Comparison of ENCODE assay signal across 25 cellular contexts in the genomic region with DNA sequence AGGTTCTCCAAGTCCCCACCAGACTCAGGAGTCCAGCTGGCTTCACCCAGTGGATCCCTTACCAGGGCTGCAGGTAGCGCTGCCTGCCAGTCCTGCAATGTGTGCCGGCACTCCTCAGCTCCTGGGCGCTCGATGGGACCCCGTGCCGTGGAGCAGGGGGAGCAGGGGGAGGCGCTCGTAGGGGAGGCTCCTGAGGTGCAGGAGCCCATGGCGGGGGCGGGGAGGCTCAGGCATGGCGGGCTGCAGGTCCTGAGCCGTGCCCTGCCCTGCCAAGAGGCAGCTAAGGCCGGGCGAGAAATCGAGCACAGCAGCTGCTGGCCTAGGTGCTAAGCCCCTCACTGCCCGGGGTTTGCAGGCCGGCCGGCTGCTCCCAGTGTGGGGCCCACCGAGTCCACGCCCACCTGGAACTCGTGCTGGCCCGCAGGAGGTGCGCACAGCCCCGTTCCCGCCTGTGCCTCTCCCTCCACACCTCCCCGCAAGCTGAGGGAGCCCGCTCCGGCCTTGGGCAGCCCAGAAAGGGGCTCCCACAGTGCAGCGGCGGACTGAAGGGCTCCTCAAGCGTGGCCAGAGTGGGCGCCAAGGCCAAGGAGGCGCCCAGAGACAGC.
"Had no signal": no experiment of that assay in that cellular context is flagged by ENCODE, and none has a peak within 500 bp of the region (broad histone marks: within the 10 kb centered on the region; RNA-seq: fewer than 3 reads in every experiment).

No MANE protein-coding gene starts in this region.

- H3K27me3 ChIP-seq: brain microvascular endothelial cell, cardiac muscle cell, MG63, Peyer's patch had no signal

- ATAC-seq: activated T-helper 17 cell treated with anti-CD3 and anti-CD28 coated beads, Interleukin-2, amount 50 U/mL, for 72 hours; T-helper 17 cell had no signal

- H3K27ac ChIP-seq: brain microvascular endothelial cell, cardiac muscle cell, KMS-11, Peyer's patch had no signal

- DNase-seq: activated B cell treated with CpG ODN at 0.5 μM for 24 hours; activated CD4-positive, alpha-beta memory T cell treated with anti-CD3 and anti-CD28 coated beads for 36 hours; activated CD4-positive, alpha-beta T cell treated with anti-CD3 and anti-CD28 coated beads for 1 hour; activated CD4-positive, alpha-beta T cell treated with anti-CD3 and anti-CD28 coated beads, Interleukin-2, amount 10 ng/mL, durations not matched to agents 24 days and 14 days; activated CD8-positive, alpha-beta memory T cell treated with anti-CD3 and anti-CD28 coated beads for 24 hours; activated gamma-delta T cell; activated naive CD4-positive, alpha-beta T cell treated with anti-CD3 and anti-CD28 coated beads for 36 hours; activated T-cell treated with anti-CD3 and anti-CD28 coated beads for 4 hours; activated T-cell treated with anti-CD3 and anti-CD28 coated beads, Interleukin-2, amount 50 U/mL, for 48 hours; amygdala; brain microvascular endothelial cell; MG63; MV-4-11; NCI-H1092 treated with DMSO at 0.1 percent for 48 hours; NCI-H1417 treated with DMSO at 0.1 percent for 48 hours; NCI-H1694 treated with DMSO at 0.1 percent for 48 hours; NCI-H2029 treated with DMSO at 0.1 percent for 48 hours; NCI-H510A treated with DMSO at 0.1 percent for 48 hours; Peyer's patch; SIG-M5; T-helper 17 cell; T-helper 9 cell had no signal

- H3K4me1 ChIP-seq: Peyer's patch had no signal

- H3K4me3 ChIP-seq: cardiac muscle cell, MG63, Peyer's patch had no signal

- H3K36me3 ChIP-seq: brain microvascular endothelial cell, cardiac muscle cell, MG63, Peyer's patch had no signal

- H3K9me3 ChIP-seq: MG63, Peyer's patch had no signal
